23 cellular contexts compared by ENCODE assay signal in genomic region chr22:33451851-33452469, GRCh38.
DNase-seq lines count a peak whose midpoint lies in the region; ATAC-seq, FAIRE-seq and TF ChIP-seq lines count a peak whose summit lies in the region.
"Had no signal": no experiment of that assay in that cellular context is flagged by ENCODE, and none has a peak within 500 bp of the region (broad histone marks: within the 10 kb centered on the region; RNA-seq: fewer than 3 reads in every experiment).

No MANE protein-coding gene starts in this region.

- TF ChIP-seq EP300 in HepG2 (IDR thresholded peaks at IDR 0.05; ENCODE audit: low read depth in 2 of 2, low read length in 2 of 2) (no peak), HepG2 (CRISPR knock-in tag; IDR thresholded peaks at IDR 0.05; ENCODE audit: borderline replicate concordance) (no peak)

- in situ Hi-C loops in HepG2 (cut with HindIII; ENCODE audit: extremely low pct_ligation_motif_present, low pct_unique_long_range_greater_than_20kb): no loop called here

- TF ChIP-seq CTCF in HepG2 (CRISPR knock-in tag; IDR thresholded peaks at IDR 0.05): no peak
- TF ChIP-seq CTCF in right lobe of liver (IDR thresholded peaks at IDR 0.05): no peak
- no peak for TF ChIP-seq CTCF in lung (IDR thresholded peaks at IDR 0.05; ENCODE audit: control extremely low read depth, extremely low read depth)
- TF ChIP-seq CTCF in breast epithelium (IDR thresholded peaks at IDR 0.05): no peak
- TF ChIP-seq CTCF in OCI-LY7 (conservative IDR thresholded peaks at IDR 0.05; ENCODE audit: low read length): no peak

- CTCF ChIA-PET in HepG2 (lab: Yijun Ruan, JAX; ENCODE audit: low intra/inter-chr PET ratio, low total read pairs): no interaction called here
- CTCF ChIA-PET in OCI-LY7 (lab: Charles Lee; ENCODE audit: unreplicated experiment): no interaction called here

- POLR2A ChIA-PET in HepG2 (lab: Yijun Ruan, JAX) (interaction anchor here (0.9 kb wide), 1 partner anchor 88 kb away, joined by 3 read pairs; no protein-coding TSS in a partner anchor), OCI-LY7 (lab: Charles Lee) (interaction anchor here (0.7 kb wide), 1 partner anchor 906 kb away, joined by 4 read pairs; no protein-coding TSS in a partner anchor)

- H3K79me2 ChIP-seq in HepG2 (ENCODE audit: insufficient read depth, low read length): no peaks in the 10 kb centered on the region
- H3K79me2 ChIP-seq in OCI-LY7 (ENCODE audit: insufficient read depth, low read depth, low read length): no peaks in the 10 kb centered on the region

- H3K9me2 ChIP-seq in OCI-LY7 (ENCODE audit: insufficient read depth, low read length): no peaks in the 10 kb centered on the region

- H3K4me3 ChIP-seq in HepG2 (replicated peaks in 1 of 3; ENCODE audit: insufficient read depth in 1 of 3, low read depth in 2 of 3, low read length in 3 of 3) (no peak overlapping the region), right lobe of liver (no peak overlapping the region), lung (no peak overlapping the region), breast epithelium (no peak overlapping the region), OCI-LY7 (ENCODE audit: low read depth, low read length, poor library complexity, severe bottlenecking) (no peak overlapping the region)
- H3K4me3 ChIP-seq: BLaER1 treated with 17β-estradiol and CSF1 and Interleukin-3, amounts not matched to agents 10 nM and 100 nM; SK-N-MC; vagina had no signal

- H3K27ac ChIP-seq in HepG2 (ENCODE audit: extremely low read length, insufficient read depth, low read length): no peak overlapping the region
- H3K27ac ChIP-seq in right lobe of liver: no peak overlapping the region
- H3K27ac ChIP-seq in lung (ENCODE audit: low read depth in 1 of 2, low read length in 1 of 2): no peak overlapping the region
- no peak overlapping the region for H3K27ac ChIP-seq in breast epithelium
- no peak overlapping the region for H3K27ac ChIP-seq in OCI-LY7 (ENCODE audit: low read depth, low read length, poor library complexity, severe bottlenecking)
- H3K27ac ChIP-seq: BLaER1 treated with 17β-estradiol and CSF1 and Interleukin-3, amounts not matched to agents 10 nM and 100 nM; SK-N-MC; vagina had no signal

- H3K9me3 ChIP-seq in HepG2 (ENCODE audit: low read length) (no peaks in the 10 kb centered on the region), right lobe of liver (no peaks in the 10 kb centered on the region), lung (ENCODE audit: control insufficient read depth in 2 of 2, insufficient read depth in 1 of 2, low read length in 1 of 2) (no peaks in the 10 kb centered on the region), breast epithelium (peaks cover 0 to 6% of the 10 kb centered on the region in 2 donors), OCI-LY7 (ENCODE audit: low read length) (no peaks in the 10 kb centered on the region)
- H3K9me3 ChIP-seq: BLaER1 treated with 17β-estradiol and CSF1 and Interleukin-3, amounts not matched to agents 10 nM and 100 nM; vagina had no signal

- no peak for TF ChIP-seq RAD21 in HepG2 (CRISPR knock-in tag; IDR thresholded peaks at IDR 0.05)

- BruUV-seq in HepG2 (replicated peaks; lab: Mats Ljungman, UMichigan) (no TSS peak), OCI-LY7 (replicated peaks; lab: Mats Ljungman, UMichigan) (no TSS peak)

- intact Hi-C loops in HepG2 (cut with micrococcal nuclease; ENCODE audit: unreplicated experiment): no loop called here
- intact Hi-C loops in right lobe of liver (cut with DNase I): no loop called here
- intact Hi-C loops in breast epithelium (cut with DNase I; ENCODE audit: low total_unique reads): no loop called here
- intact Hi-C loops in OCI-LY7 (cut with micrococcal nuclease; ENCODE audit: unreplicated experiment): no loop called here

- H3K36me3 ChIP-seq in HepG2 (replicated peaks in 1 of 2; ENCODE audit: control insufficient read depth in 1 of 2, insufficient read depth in 2 of 2, low read length in 2 of 2): no peaks in the 10 kb centered on the region
- H3K36me3 ChIP-seq in right lobe of liver: no peaks in the 10 kb centered on the region
- H3K36me3 ChIP-seq in lung (ENCODE audit: control insufficient read depth in 2 of 2, insufficient read depth in 2 of 2, low read length in 2 of 2): no peaks in the 10 kb centered on the region
- no peaks in the 10 kb centered on the region for H3K36me3 ChIP-seq in breast epithelium
- no peaks in the 10 kb centered on the region for H3K36me3 ChIP-seq in OCI-LY7 (ENCODE audit: insufficient read depth, low read length)
- H3K36me3 ChIP-seq: BLaER1 treated with 17β-estradiol and CSF1 and Interleukin-3, amounts not matched to agents 10 nM and 100 nM; vagina had no signal

- no peak overlapping the region for H3K4me2 ChIP-seq in HepG2 (ENCODE audit: low read depth, low read length)
- H3K4me2 ChIP-seq in OCI-LY7 (ENCODE audit: low read length): no peak overlapping the region
- H3K4me2 ChIP-seq: BLaER1 treated with 17β-estradiol and CSF1 and Interleukin-3, amounts not matched to agents 10 nM and 100 nM had no signal

- TF ChIP-seq POLR2A in HepG2 (IDR thresholded peaks at IDR 0.05; ENCODE audit: insufficient read depth in 1 of 2, low read depth in 2 of 2, low read length in 2 of 2) (no peak), right lobe of liver (IDR thresholded peaks at IDR 0.05) (no peak), breast epithelium (IDR thresholded peaks at IDR 0.05) (no peak)

- no peak for FAIRE-seq in HepG2 (lab: Jason Lieb, UNC)
- FAIRE-seq: keratinocyte had no signal

- no peak for ATAC-seq in HepG2
- ATAC-seq in right lobe of liver: no peak
- no peak for ATAC-seq in lung (ENCODE audit: insufficient read depth, low FRiP score)
- ATAC-seq: activated CD8-positive, alpha-beta T cell treated with anti-CD3 and anti-CD28 coated beads, Interleukin-2, amount 10 ng/mL, durations not matched to agents 7 days and 5 days; HCT116; naive thymus-derived CD4-positive, alpha-beta T cell; stimulated activated effector memory CD8-positive, alpha-beta T cell treated with anti-CD3 and anti-CD28 coated beads, Interleukin-12 subunit alpha, Interleukin-12 subunit beta, amount 100 ng/mL, for 72 hours had no signal

- 43% methylated on average over 7 of the region's 8 CpGs for whole genome bisulfite sequencing in HepG2 (ENCODE audit: low lambda C conversion rate)
- 62% methylated on average over 6 of the region's 8 CpGs for WGBS in right lobe of liver (ENCODE audit: insufficient coverage, low coverage, low lambda C conversion rate, missing lambda C conversion rate)
- 66 to 72% methylated on average over 8 of the region's 8 CpGs for WGBS in lung, 2 donors

- DNase-seq in HepG2 (ENCODE audit: low spot score) (peak; percentile 53), right lobe of liver (no peak), NCI-H2171 (lab: John Stamatoyannopoulos, UW) (peak; percentile 52), lung (ENCODE audit: low spot score) (peak; percentile 33), foreskin melanocyte (no peak), Ammon's horn (ENCODE audit: low spot score) (no peak), breast epithelium (ENCODE audit: low spot score in 2 of 2) (no peak), OCI-LY7 (ENCODE audit: low spot score) (no peak)
- DNase-seq: activated CD8-positive, alpha-beta T cell treated with anti-CD3 and anti-CD28 coated beads, Interleukin-2, amount 10 ng/mL, durations not matched to agents 7 days and 5 days; activated effector memory CD4-positive, alpha-beta T cell treated with Interleukin-2 at 50 U/mL for 16 hours; activated naive CD8-positive, alpha-beta T cell treated with anti-CD3 and anti-CD28 coated beads, Interleukin-2, amount 10 ng/mL, durations not matched to agents 7 days and 5 days; activated T-cell treated with anti-CD3 and anti-CD28 coated beads for 4 hours; naive thymus-derived CD4-positive, alpha-beta T cell; NCI-H1105; NCI-H2081 treated with DMSO at 0.1 percent for 48 hours; occipital lobe; substantia nigra had no signal

- peaks cover 18% of the 10 kb centered on the region for H3K4me1 ChIP-seq in HepG2 (ENCODE audit: insufficient read depth, low read length)
- H3K4me1 ChIP-seq in right lobe of liver: no peaks in the 10 kb centered on the region
- H3K4me1 ChIP-seq in lung (ENCODE audit: control insufficient read depth in 2 of 2, insufficient read depth in 2 of 2, low read length in 2 of 2): peaks cover 0 to 11% of the 10 kb centered on the region in 2 donors
- no peaks in the 10 kb centered on the region for H3K4me1 ChIP-seq in breast epithelium
- H3K4me1 ChIP-seq in OCI-LY7 (ENCODE audit: insufficient read depth, low read length, poor library complexity, severe bottlenecking): no peaks in the 10 kb centered on the region
- H3K4me1 ChIP-seq: BLaER1 treated with 17β-estradiol and CSF1 and Interleukin-3, amounts not matched to agents 10 nM and 100 nM; vagina had no signal

- no peak overlapping the region for H3K9ac ChIP-seq in HepG2 (ENCODE audit: insufficient read depth, low read depth, low read length)
- H3K9ac ChIP-seq: BLaER1 treated with 17β-estradiol and CSF1 and Interleukin-3, amounts not matched to agents 10 nM and 100 nM had no signal

- H2AFZ ChIP-seq in HepG2 (ENCODE audit: low read length): no peak overlapping the region
- H2AFZ ChIP-seq in OCI-LY7 (ENCODE audit: low read length): no peak overlapping the region

- H3K27me3 ChIP-seq in HepG2 (ENCODE audit: control insufficient read depth in 1 of 2, insufficient read depth in 2 of 2, low read length in 2 of 2) (no peaks in the 10 kb centered on the region), right lobe of liver (no peaks in the 10 kb centered on the region), lung (ENCODE audit: control insufficient read depth, insufficient read depth) (no peaks in the 10 kb centered on the region), breast epithelium (no peaks in the 10 kb centered on the region)
- H3K27me3 ChIP-seq: BLaER1 treated with 17β-estradiol and CSF1 and Interleukin-3, amounts not matched to agents 10 nM and 100 nM; vagina had no signal

- H4K20me1 ChIP-seq in HepG2 (ENCODE audit: insufficient read depth, low read length): no peaks in the 10 kb centered on the region
- H4K20me1 ChIP-seq in OCI-LY7 (ENCODE audit: insufficient read depth, low read length): no peaks in the 10 kb centered on the region

TF ChIP-seq in HepG2, 621 proteins besides CTCF, POLR2A, EP300 and RAD21:
- TF ChIP-seq SIX4 (CRISPR knock-in tag; IDR thresholded peaks at IDR 0.05) (0 out of 2 replicates have a peak, but pooled peaks have one; percentile 40), ZNF180 (CRISPR knock-in tag; IDR thresholded peaks at IDR 0.05; ENCODE audit: borderline replicate concordance, low read depth) (no peak)

Comparison
In these comparisons a context has a peak if more than half of its experiments do, and no peak if none do; other contexts are left out.
1. DNase-seq: peak in HepG2 (single experiment), NCI-H2171 (single experiment) and lung (single experiment); none in right lobe of liver (0 of 3), foreskin melanocyte (single experiment), Ammon's horn (single experiment), breast epithelium (0 of 2) and OCI-LY7 (single experiment).